In the genomic region with DNA sequence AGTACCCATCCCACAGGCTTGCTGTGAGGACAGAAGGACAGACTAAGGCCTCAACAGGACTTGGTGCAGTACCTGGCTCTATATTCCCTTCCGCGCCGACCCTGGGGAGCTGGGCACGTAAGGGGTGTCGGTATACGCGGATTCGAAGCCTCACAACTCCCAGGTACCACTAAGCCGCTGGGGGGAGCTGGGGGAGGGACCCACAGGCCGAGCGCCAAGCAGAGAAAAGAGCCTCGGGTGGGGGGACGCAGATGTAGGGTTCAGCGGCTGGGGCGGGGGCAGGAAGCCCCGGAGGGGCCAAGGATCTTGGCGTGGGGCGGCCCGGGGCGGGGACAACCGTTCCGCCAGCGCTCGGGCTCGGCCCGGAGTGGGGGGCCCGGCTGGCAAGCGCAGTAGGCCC, we compare ENCODE assay signal across 1 cellular context.
A peak's percentile ranks its signal among the peaks of the same experiment; 100 is the strongest.
TF ChIP-seq lines count a peak whose summit lies in the region.

No MANE protein-coding gene starts in this region.

TF ChIP-seq in K562, 482 proteins besides CTCF, POLR2A, EP300 and RAD21 (continued from another document and continues in another):
- TF ChIP-seq, protein P1, sequence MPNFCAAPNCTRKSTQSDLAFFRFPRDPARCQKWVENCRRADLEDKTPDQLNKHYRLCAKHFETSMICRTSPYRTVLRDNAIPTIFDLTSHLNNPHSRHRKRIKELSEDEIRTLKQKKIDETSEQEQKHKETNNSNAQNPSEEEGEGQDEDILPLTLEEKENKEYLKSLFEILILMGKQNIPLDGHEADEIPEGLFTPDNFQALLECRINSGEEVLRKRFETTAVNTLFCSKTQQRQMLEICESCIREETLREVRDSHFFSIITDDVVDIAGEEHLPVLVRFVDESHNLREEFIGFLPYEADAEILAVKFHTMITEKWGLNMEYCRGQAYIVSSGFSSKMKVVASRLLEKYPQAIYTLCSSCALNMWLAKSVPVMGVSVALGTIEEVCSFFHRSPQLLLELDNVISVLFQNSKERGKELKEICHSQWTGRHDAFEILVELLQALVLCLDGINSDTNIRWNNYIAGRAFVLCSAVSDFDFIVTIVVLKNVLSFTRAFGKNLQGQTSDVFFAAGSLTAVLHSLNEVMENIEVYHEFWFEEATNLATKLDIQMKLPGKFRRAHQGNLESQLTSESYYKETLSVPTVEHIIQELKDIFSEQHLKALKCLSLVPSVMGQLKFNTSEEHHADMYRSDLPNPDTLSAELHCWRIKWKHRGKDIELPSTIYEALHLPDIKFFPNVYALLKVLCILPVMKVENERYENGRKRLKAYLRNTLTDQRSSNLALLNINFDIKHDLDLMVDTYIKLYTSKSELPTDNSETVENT (CRISPR knock-in tag; IDR thresholded peaks at IDR 0.05): no peak
- TF ChIP-seq CHD2 (IDR thresholded peaks at IDR 0.05; ENCODE audit: low read depth, low read length) (no peak), HMBOX1 (IDR thresholded peaks at IDR 0.05) (no peak), USF2 (CRISPR knock-in tag; IDR thresholded peaks at IDR 0.05) (no peak), ASH1L (IDR thresholded peaks at IDR 0.05; ENCODE audit: borderline replicate concordance, low read depth, partially characterized antibody) (no peak), GABPB1 (CRISPR knock-in tag; IDR thresholded peaks at IDR 0.05) (no peak), ZBTB1 (CRISPR knock-in tag; IDR thresholded peaks at IDR 0.05; ENCODE audit: borderline replicate concordance, low read depth) (0 out of 2 replicates have a peak, but pooled peaks have one; percentile 44), NELFE (IDR thresholded peaks at IDR 0.05; ENCODE audit: insufficient read depth, insufficient read length) (no peak), THAP7 (CRISPR knock-in tag; IDR thresholded peaks at IDR 0.05) (no peak), HDAC1 (IDR thresholded peaks at IDR 0.05) (no peak), SMAD4 (CRISPR knock-in tag; conservative IDR thresholded peaks at IDR 0.05) (no peak), KDM2B (CRISPR knock-in tag; IDR thresholded peaks at IDR 0.05) (no peak), TCF7L2 (IDR thresholded peaks at IDR 0.05; ENCODE audit: low read depth, low read length) (no peak), GTF2E2 (tag; IDR thresholded peaks at IDR 0.05) (no peak), SIX5 (IDR thresholded peaks at IDR 0.05; ENCODE audit: borderline replicate concordance in 1 of 2, insufficient read depth in 1 of 2, low read depth in 1 of 2, low read length in 2 of 2) (no peak), FOXK1 (CRISPR knock-in tag; IDR thresholded peaks at IDR 0.05; ENCODE audit: borderline replicate concordance) (0 out of 2 replicates have a peak, but pooled peaks have one; percentile 28), TAL1 (IDR thresholded peaks at IDR 0.05) (0 out of 2 replicates have a peak, but pooled peaks have one; percentile 14), BCLAF1 (IDR thresholded peaks at IDR 0.05; ENCODE audit: borderline replicate concordance in 1 of 2, control insufficient read depth in 1 of 2, low read depth in 2 of 2, low read length in 1 of 2) (no peak), SRSF9 (IDR thresholded peaks at IDR 0.05; ENCODE audit: borderline replicate concordance, low read depth, low read length) (no peak), ZEB2 (IDR thresholded peaks at IDR 0.05) (no peak), NBN (IDR thresholded peaks at IDR 0.05; ENCODE audit: low read depth) (no peak), RFX1 (IDR thresholded peaks at IDR 0.05) (no peak), NR2F6 (CRISPR knock-in tag; IDR thresholded peaks at IDR 0.05) (no peak), ZNF655 (CRISPR knock-in tag; IDR thresholded peaks at IDR 0.05) (no peak)
- TF ChIP-seq, protein P2, sequence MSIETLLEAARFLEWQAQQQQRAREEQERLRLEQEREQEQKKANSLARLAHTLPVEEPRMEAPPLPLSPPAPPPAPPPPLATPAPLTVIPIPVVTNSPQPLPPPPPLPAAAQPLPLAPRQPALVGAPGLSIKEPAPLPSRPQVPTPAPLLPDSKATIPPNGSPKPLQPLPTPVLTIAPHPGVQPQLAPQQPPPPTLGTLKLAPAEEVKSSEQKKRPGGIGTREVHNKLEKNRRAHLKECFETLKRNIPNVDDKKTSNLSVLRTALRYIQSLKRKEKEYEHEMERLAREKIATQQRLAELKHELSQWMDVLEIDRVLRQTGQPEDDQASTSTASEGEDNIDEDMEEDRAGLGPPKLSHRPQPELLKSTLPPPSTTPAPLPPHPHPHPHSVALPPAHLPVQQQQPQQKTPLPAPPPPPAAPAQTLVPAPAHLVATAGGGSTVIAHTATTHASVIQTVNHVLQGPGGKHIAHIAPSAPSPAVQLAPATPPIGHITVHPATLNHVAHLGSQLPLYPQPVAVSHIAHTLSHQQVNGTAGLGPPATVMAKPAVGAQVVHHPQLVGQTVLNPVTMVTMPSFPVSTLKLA (conservative IDR thresholded peaks at IDR 0.05): no peak
- TF ChIP-seq, protein P3, sequence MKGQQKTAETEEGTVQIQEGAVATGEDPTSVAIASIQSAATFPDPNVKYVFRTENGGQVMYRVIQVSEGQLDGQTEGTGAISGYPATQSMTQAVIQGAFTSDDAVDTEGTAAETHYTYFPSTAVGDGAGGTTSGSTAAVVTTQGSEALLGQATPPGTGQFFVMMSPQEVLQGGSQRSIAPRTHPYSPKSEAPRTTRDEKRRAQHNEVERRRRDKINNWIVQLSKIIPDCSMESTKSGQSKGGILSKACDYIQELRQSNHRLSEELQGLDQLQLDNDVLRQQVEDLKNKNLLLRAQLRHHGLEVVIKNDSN (CRISPR knock-in tag; IDR thresholded peaks at IDR 0.05): no peak
- TF ChIP-seq, protein P4, sequence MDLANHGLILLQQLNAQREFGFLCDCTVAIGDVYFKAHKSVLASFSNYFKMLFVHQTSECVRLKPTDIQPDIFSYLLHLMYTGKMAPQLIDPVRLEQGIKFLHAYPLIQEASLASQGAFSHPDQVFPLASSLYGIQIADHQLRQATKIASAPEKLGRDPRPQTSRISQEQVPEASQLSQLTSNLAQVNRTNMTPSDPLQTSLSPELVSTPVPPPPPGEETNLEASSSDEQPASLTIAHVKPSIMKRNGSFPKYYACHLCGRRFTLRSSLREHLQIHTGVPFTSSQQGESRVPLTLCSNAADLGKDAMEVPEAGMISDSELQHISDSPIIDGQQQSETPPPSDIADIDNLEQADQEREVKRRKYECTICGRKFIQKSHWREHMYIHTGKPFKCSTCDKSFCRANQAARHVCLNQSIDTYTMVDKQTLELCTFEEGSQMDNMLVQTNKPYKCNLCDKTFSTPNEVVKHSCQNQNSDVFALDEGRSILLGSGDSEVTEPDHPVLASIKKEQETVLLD (IDR thresholded peaks at IDR 0.05): no peak
- TF ChIP-seq, protein P5, sequence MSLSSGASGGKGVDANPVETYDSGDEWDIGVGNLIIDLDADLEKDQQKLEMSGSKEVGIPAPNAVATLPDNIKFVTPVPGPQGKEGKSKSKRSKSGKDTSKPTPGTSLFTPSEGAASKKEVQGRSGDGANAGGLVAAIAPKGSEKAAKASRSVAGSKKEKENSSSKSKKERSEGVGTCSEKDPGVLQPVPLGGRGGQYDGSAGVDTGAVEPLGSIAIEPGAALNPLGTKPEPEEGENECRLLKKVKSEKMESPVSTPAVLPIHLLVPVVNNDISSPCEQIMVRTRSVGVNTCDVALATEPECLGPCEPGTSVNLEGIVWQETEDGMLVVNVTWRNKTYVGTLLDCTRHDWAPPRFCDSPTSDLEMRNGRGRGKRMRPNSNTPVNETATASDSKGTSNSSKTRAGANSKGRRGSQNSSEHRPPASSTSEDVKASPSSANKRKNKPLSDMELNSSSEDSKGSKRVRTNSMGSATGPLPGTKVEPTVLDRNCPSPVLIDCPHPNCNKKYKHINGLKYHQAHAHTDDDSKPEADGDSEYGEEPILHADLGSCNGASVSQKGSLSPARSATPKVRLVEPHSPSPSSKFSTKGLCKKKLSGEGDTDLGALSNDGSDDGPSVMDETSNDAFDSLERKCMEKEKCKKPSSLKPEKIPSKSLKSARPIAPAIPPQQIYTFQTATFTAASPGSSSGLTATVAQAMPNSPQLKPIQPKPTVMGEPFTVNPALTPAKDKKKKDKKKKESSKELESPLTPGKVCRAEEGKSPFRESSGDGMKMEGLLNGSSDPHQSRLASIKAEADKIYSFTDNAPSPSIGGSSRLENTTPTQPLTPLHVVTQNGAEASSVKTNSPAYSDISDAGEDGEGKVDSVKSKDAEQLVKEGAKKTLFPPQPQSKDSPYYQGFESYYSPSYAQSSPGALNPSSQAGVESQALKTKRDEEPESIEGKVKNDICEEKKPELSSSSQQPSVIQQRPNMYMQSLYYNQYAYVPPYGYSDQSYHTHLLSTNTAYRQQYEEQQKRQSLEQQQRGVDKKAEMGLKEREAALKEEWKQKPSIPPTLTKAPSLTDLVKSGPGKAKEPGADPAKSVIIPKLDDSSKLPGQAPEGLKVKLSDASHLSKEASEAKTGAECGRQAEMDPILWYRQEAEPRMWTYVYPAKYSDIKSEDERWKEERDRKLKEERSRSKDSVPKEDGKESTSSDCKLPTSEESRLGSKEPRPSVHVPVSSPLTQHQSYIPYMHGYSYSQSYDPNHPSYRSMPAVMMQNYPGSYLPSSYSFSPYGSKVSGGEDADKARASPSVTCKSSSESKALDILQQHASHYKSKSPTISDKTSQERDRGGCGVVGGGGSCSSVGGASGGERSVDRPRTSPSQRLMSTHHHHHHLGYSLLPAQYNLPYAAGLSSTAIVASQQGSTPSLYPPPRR (CRISPR knock-in tag; IDR thresholded peaks at IDR 0.05; ENCODE audit: borderline replicate concordance): no peak
